17 cellular contexts compared by ENCODE assay signal in the genomic region with DNA sequence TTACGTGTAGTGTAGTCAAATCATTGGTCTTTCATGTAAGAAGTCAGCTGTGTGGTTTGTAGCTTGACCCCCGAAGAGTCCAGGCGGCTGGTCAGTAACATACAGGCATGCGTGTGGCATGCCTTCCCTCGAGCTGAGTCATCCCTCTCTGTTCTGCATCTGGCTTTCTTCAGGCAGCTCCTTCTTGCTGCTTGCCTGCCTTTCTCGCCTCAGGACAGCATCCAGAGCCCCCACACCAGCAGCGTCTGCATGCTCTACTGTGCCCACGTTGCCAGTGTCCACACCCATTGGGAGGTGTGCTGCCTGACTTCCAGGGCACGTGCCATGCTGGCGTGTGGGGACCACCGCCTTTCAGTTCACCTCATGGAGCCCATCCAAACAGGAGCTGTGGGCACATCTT.
DNase-seq lines count a peak whose midpoint lies in the region; ATAC-seq and TF ChIP-seq lines count a peak whose summit lies in the region.
"Had no signal": no experiment of that assay in that cellular context is flagged by ENCODE, and none has a peak within 500 bp of the region (broad histone marks: within the 10 kb centered on the region; RNA-seq: fewer than 3 reads in every experiment).

No MANE protein-coding gene starts in this region.

- H3K27ac ChIP-seq in heart left ventricle (peak overlapping the region in 1 of 12 donors; percentile 38), upper lobe of right lung (no peak overlapping the region)
- H3K27ac ChIP-seq: foreskin keratinocyte had no signal

- no peaks in the 10 kb centered on the region for H3K4me1 ChIP-seq in heart left ventricle
- no peaks in the 10 kb centered on the region for H3K4me1 ChIP-seq in upper lobe of right lung
- H3K4me1 ChIP-seq: foreskin keratinocyte had no signal

- H3K4me3 ChIP-seq in heart left ventricle (no peak overlapping the region), kidney epithelial cell (ENCODE audit: low read depth, low read length) (no peak overlapping the region), upper lobe of right lung (no peak overlapping the region)

- TF ChIP-seq POLR2A in heart left ventricle (IDR thresholded peaks at IDR 0.05): no peak

- intact Hi-C loops in cardiac septum (cut with DNase I): no loop called here
- intact Hi-C loops in heart left ventricle (cut with DNase I): no loop called here
- intact Hi-C loops in upper lobe of right lung (cut with DNase I): no loop called here

- WGBS in heart left ventricle, 4 donors: 78 to 88% (median 80%) methylated on average over 11 of the region's 11 CpGs

- DNase-seq in cardiac septum (ENCODE audit: low spot score) (peak; percentile 69), heart left ventricle (no peak), brain pericyte (ENCODE audit: low read depth, low spot score) (peak; percentile 82), kidney epithelial cell (ENCODE audit: low read depth) (peak; percentile 23), upper lobe of right lung (no peak)
- DNase-seq: 8988T; activated CD4-positive, alpha-beta T cell treated with anti-CD3 and anti-CD28 coated beads for 48 hours; DMS 273 treated with DMSO at 0.1 percent for 48 hours; KG1; NCI-H187 treated with DMSO at 0.1 percent for 48 hours; NK-92 treated with Interleukin-12 subunit alpha and Interleukin-12 subunit beta, amount 100 ng/mL, for 24 hours had no signal

- H3K27me3 ChIP-seq in heart left ventricle: no peaks in the 10 kb centered on the region
- no peaks in the 10 kb centered on the region for H3K27me3 ChIP-seq in kidney epithelial cell (ENCODE audit: control insufficient read depth, insufficient read depth, low read length)
- H3K27me3 ChIP-seq in upper lobe of right lung: no peaks in the 10 kb centered on the region
- H3K27me3 ChIP-seq: foreskin keratinocyte had no signal

- H3K36me3 ChIP-seq in heart left ventricle (peaks cover 2 to 99% (median 93%) of the 10 kb centered on the region in 9 donors), kidney epithelial cell (ENCODE audit: control insufficient read depth, insufficient read depth, low read length) (peaks cover 4% of the 10 kb centered on the region), upper lobe of right lung (peaks cover 81% of the 10 kb centered on the region)

- H3K9me3 ChIP-seq in heart left ventricle (no peaks in the 10 kb centered on the region), upper lobe of right lung (no peaks in the 10 kb centered on the region)

- TF ChIP-seq CTCF in heart left ventricle (IDR thresholded peaks at IDR 0.05) (no peak), kidney epithelial cell (IDR thresholded peaks at IDR 0.05; ENCODE audit: insufficient read depth, low read length, poor library complexity, severe bottlenecking) (no peak), upper lobe of right lung (IDR thresholded peaks at IDR 0.05) (no peak)

- ATAC-seq in heart left ventricle (no peak), upper lobe of right lung (peak; percentile 28), HG02884 (IDR thresholded peaks at IDR 0.05; ENCODE audit: unreplicated experiment) (no peak), HG02973 (IDR thresholded peaks at IDR 0.05; ENCODE audit: unreplicated experiment) (no peak), HG03521 (IDR thresholded peaks at IDR 0.05; ENCODE audit: unreplicated experiment) (no peak)
- ATAC-seq: foreskin keratinocyte, HCT116, left colon had no signal

Comparison
In these comparisons a context has a peak if more than half of its experiments do, and no peak if none do; other contexts are left out.
1. DNase-seq: peak in cardiac septum (single experiment), brain pericyte (single experiment) and kidney epithelial cell (single experiment); none in heart left ventricle (0 of 5) and upper lobe of right lung (single experiment).